Comparison of ENCODE assay signal across 17 cellular contexts in genomic region chr1:31828926-31829690, GRCh38. TPM values are rescaled to one million over a fixed set of nuclear protein-coding genes. Genes with fewer than 3 reads are reported as not detected.
DNase-seq lines count a peak whose midpoint lies in the region; ATAC-seq and TF ChIP-seq lines count a peak whose summit lies in the region.
"Had no signal": no experiment of that assay in that cellular context is flagged by ENCODE, and none has a peak within 500 bp of the region (broad histone marks: within the 10 kb centered on the region; RNA-seq: fewer than 3 reads in every experiment).

No MANE protein-coding gene starts in this region.

- peaks cover 3% of the 10 kb centered on the region; the same call in 1 of the 2 replicates for H3K9me1 ChIP-seq in IMR-90 (ENCODE audit: insufficient read depth, low read length)

- POLR2A ChIA-PET in IMR-90 (lab: Charles Lee; ENCODE audit: unreplicated experiment), result no interaction called here

- H2AK5ac ChIP-seq in IMR-90 (ENCODE audit: low read depth, low read length) (no peak overlapping the region), neuronal stem cell (ENCODE audit: low read depth, low read length) (no peak overlapping the region)

- no peak overlapping the region for H4K8ac ChIP-seq in IMR-90 (ENCODE audit: low read depth in 2 of 2, low read length in 2 of 2)
- H4K8ac ChIP-seq in neuronal stem cell (ENCODE audit: low read depth, low read length), result no peak overlapping the region

- H2BK12ac ChIP-seq in neuronal stem cell (ENCODE audit: low read length), result peak overlapping the region; percentile 34

- H3K4me3 ChIP-seq in BLaER1 (no peak overlapping the region), IMR-90 (ENCODE audit: insufficient read depth, low read depth, low read length) (no peak overlapping the region), colonic mucosa (no peak overlapping the region), neuronal stem cell (ENCODE audit: low read length in 2 of 2) (no peak overlapping the region)
- H3K4me3 ChIP-seq: A549, HAP-1 had no signal

- TF ChIP-seq RAD21 in IMR-90 (IDR thresholded peaks at IDR 0.05; ENCODE audit: low read length), result no peak

- H3K79me1 ChIP-seq in IMR-90 (ENCODE audit: low read depth in 1 of 2, low read length in 2 of 2) (no peaks in the 10 kb centered on the region), neuronal stem cell (ENCODE audit: low read depth, low read length) (no peaks in the 10 kb centered on the region)

- H2BK5ac ChIP-seq in IMR-90 (ENCODE audit: low read depth, low read length, poor library complexity, severe bottlenecking), result no peak overlapping the region
- no peak overlapping the region for H2BK5ac ChIP-seq in neuronal stem cell (ENCODE audit: low read length)

- H2AK9ac ChIP-seq in IMR-90 (replicated peaks; ENCODE audit: low read depth, low read length, poor library complexity), result no peak overlapping the region

- no peak overlapping the region for H3K4ac ChIP-seq in IMR-90 (ENCODE audit: low read depth, low read length)
- peak overlapping the region; percentile 26 for H3K4ac ChIP-seq in neuronal stem cell (ENCODE audit: low read length)

- H2BK120ac ChIP-seq in IMR-90 (ENCODE audit: low read depth, low read length) (no peak overlapping the region), neuronal stem cell (ENCODE audit: low read depth, low read length) (no peak overlapping the region)

- H3K27me3 ChIP-seq in BLaER1 (no peaks in the 10 kb centered on the region), IMR-90 (ENCODE audit: control insufficient read depth, insufficient read depth, low read length) (peaks cover 10% of the 10 kb centered on the region), colonic mucosa (no peaks in the 10 kb centered on the region), neuronal stem cell (ENCODE audit: control insufficient read depth in 3 of 3, insufficient read depth in 3 of 3, low read depth in 1 of 3, low read length in 3 of 3) (peaks cover 0 to 54% (median 0%) of the 10 kb centered on the region in 3 experiments)

- H2AFZ ChIP-seq in IMR-90 (replicated peaks; ENCODE audit: low read length, poor library complexity) (peak overlapping the region; percentile 2), neuronal stem cell (ENCODE audit: low read length) (no peak overlapping the region)

- no peak overlapping the region for H2BK20ac ChIP-seq in IMR-90 (ENCODE audit: low read depth, low read length)

- H4K91ac ChIP-seq in IMR-90 (ENCODE audit: insufficient read depth, low read depth, low read length) (no peak overlapping the region), neuronal stem cell (ENCODE audit: low read depth, low read length, poor library complexity) (no peak overlapping the region)

- H3K27ac ChIP-seq in BLaER1, result peak overlapping the region; percentile 52
- H3K27ac ChIP-seq in IMR-90 (ENCODE audit: insufficient read depth, low read length), result no peak overlapping the region
- no peak overlapping the region for H3K27ac ChIP-seq in colonic mucosa
- H3K27ac ChIP-seq in neuronal stem cell (replicated peaks; ENCODE audit: low read length), result no peak overlapping the region
- H3K27ac ChIP-seq: A549 had no signal

- H3K4me2 ChIP-seq in BLaER1 (peak overlapping the region; percentile 78), IMR-90 (ENCODE audit: low read depth, low read length) (no peak overlapping the region), neuronal stem cell (ENCODE audit: insufficient read depth, low read length, poor library complexity, severe bottlenecking) (no peak overlapping the region)
- H3K4me2 ChIP-seq: A549 had no signal

- TF ChIP-seq POLR2A in IMR-90 (IDR thresholded peaks at IDR 0.05; ENCODE audit: low read depth, low read length), result no peak

- in situ Hi-C loops in IMR-90 (cut with MboI; ENCODE audit: low sequenced_read_pairs), result no loop called here

- no TSS peak for BruUV-seq in IMR-90 (replicated peaks; lab: Mats Ljungman, UMichigan)

- peaks cover 52% of the 10 kb centered on the region for H3K4me1 ChIP-seq in BLaER1
- H3K4me1 ChIP-seq in IMR-90 (ENCODE audit: control insufficient read depth, insufficient read depth, low read length), result peaks cover 7% of the 10 kb centered on the region
- no peaks in the 10 kb centered on the region for H3K4me1 ChIP-seq in colonic mucosa
- H3K4me1 ChIP-seq in neuronal stem cell (ENCODE audit: control insufficient read depth in 2 of 2, insufficient read depth in 1 of 2, low read depth in 1 of 2, low read length in 2 of 2), result peaks cover 0 to 2% of the 10 kb centered on the region in 2 donors
- H3K4me1 ChIP-seq: A549, HAP-1 had no signal

- H2BK15ac ChIP-seq in IMR-90 (ENCODE audit: low read depth, low read length) (no peak overlapping the region), neuronal stem cell (ENCODE audit: low read length) (no peak overlapping the region)

- CTCF ChIA-PET in IMR-90 (lab: Yijun Ruan, JAX), result interaction anchor here (1.4 kb wide), 1 partner anchor 14 kb away, joined by 6 read pairs; the partner anchor contains the start of gene SPOCD1

- H4K20me1 ChIP-seq in BLaER1 (no peaks in the 10 kb centered on the region), IMR-90 (ENCODE audit: insufficient read depth, low read length) (no peaks in the 10 kb centered on the region)

- H3K14ac ChIP-seq in IMR-90 (replicated peaks; ENCODE audit: low read depth, low read length) (no peak overlapping the region), neuronal stem cell (ENCODE audit: low read length) (no peak overlapping the region)

- H3K9me3 ChIP-seq in BLaER1, result no peaks in the 10 kb centered on the region
- no peaks in the 10 kb centered on the region for H3K9me3 ChIP-seq in IMR-90 (ENCODE audit: control insufficient read depth, insufficient read depth, low read length)
- no peaks in the 10 kb centered on the region for H3K9me3 ChIP-seq in colonic mucosa
- no peaks in the 10 kb centered on the region for H3K9me3 ChIP-seq in neuronal stem cell (replicated peaks in 1 of 2; ENCODE audit: control insufficient read depth in 2 of 2, insufficient read depth in 1 of 2, low read depth in 1 of 2, low read length in 2 of 2)
- H3K9me3 ChIP-seq: A549, HAP-1 had no signal

- H4K5ac ChIP-seq in IMR-90 (ENCODE audit: low read depth, low read length), result no peak overlapping the region

- 86% methylated on average over 2 of the region's 15 CpGs; no CpG with 5 or more reads in 1 of the 2 experiments for WGBS in IMR-90 (ENCODE audit: extremely low coverage in 2 of 2, insufficient read length in 1 of 2), 2 experiments
- WGBS in neuronal stem cell (ENCODE audit: extremely low coverage in 2 of 2, insufficient read length in 2 of 2, insufficient replicate concordance in 1 of 2), 2 donors, result no CpG with 5 or more reads among the region's 15 CpGs

- no peak for ATAC-seq in IMR-90 (ENCODE audit: low read depth)
- ATAC-seq in GM18511 (IDR thresholded peaks at IDR 0.05; ENCODE audit: unreplicated experiment), result no peak

- no peaks in the 10 kb centered on the region for H3K36me3 ChIP-seq in BLaER1
- H3K36me3 ChIP-seq in IMR-90 (ENCODE audit: control insufficient read depth, insufficient read depth, low read length), result no peaks in the 10 kb centered on the region
- no peaks in the 10 kb centered on the region for H3K36me3 ChIP-seq in colonic mucosa
- no peaks in the 10 kb centered on the region for H3K36me3 ChIP-seq in neuronal stem cell (replicated peaks in 1 of 2; ENCODE audit: control insufficient read depth in 2 of 2, insufficient read depth in 2 of 2, low read length in 2 of 2)
- H3K36me3 ChIP-seq: HAP-1 had no signal

- TF ChIP-seq CTCF in IMR-90 (conservative IDR thresholded peaks at IDR 0.05; ENCODE audit: low read depth, low read length) (no peak), colonic mucosa (IDR thresholded peaks at IDR 0.05) (no peak)

- H3K18ac ChIP-seq in IMR-90 (ENCODE audit: low read depth, low read length) (no peak overlapping the region), neuronal stem cell (ENCODE audit: low read length) (peak overlapping the region; percentile 32)

- dilution Hi-C loops in IMR-90 (cut with HindIII; ENCODE audit: low sequenced_read_pairs, unreplicated experiment), result no loop called here

- H3K23ac ChIP-seq in IMR-90 (ENCODE audit: low read depth, low read length) (no peak overlapping the region), neuronal stem cell (ENCODE audit: low read depth, low read length, poor library complexity) (peak overlapping the region; percentile 30)

- H3K56ac ChIP-seq in IMR-90 (ENCODE audit: extremely low read depth, insufficient read depth, low read length), result no peak overlapping the region

- intact Hi-C loops in IMR-90 (cut with micrococcal nuclease), result loop anchor here (10.0 kb wide), 1 partner anchor 46 kb away; no protein-coding TSS in a partner anchor
- intact Hi-C loops in colonic mucosa (cut with DNase I), result no loop called here

- DNase-seq in IMR-90 (no peak), colonic mucosa (peak; percentile 4), neuronal stem cell (ENCODE audit: low spot score) (no peak), epidermal melanocyte (ENCODE audit: insufficient read length, low spot score) (no peak), dedifferentiated amniotic fluid mesenchymal stem cell (ENCODE audit: extremely low spot score) (no peak)
- DNase-seq: C1 segment of cervical spinal cord; CD8-positive, alpha-beta memory T cell; DMS79; Karpas-422; NCI-H1436; NCI-H2029; NCI-H2171; NCI-H526 had no signal

- H3K9ac ChIP-seq in BLaER1 (no peak overlapping the region), IMR-90 (ENCODE audit: low read depth, low read length) (no peak overlapping the region), colonic mucosa (ENCODE audit: low read depth in 2 of 2, low read length in 2 of 2) (no peak overlapping the region), neuronal stem cell (ENCODE audit: low read depth, low read length, poor library complexity) (no peak overlapping the region)

TF ChIP-seq in IMR-90, 13 proteins besides CTCF, POLR2A, EP300 and RAD21:
- no peak for TF ChIP-seq NFE2L2 (IDR thresholded peaks at IDR 0.05; ENCODE audit: low read depth, low read length)
TF ChIP-seq in IMR-90: peak in this region for 0.

RNA-seq across cellular contexts. Expression of gene SPOCD1, which starts 13.3 kb away (rescaled TPM):
- total RNA-seq in IMR-90 (2012; rRNA removed) (42.2 and 59.7 TPM in 2 replicates), colonic mucosa (under 1 TPM; 0.45 to 0.59 TPM)
- polyA plus RNA-seq in IMR-90 (2012; rRNA removed), result 132 and 135 TPM in 2 replicates
- 61.6 and 91.4 TPM in 2 replicates for polyA plus RNA-seq in IMR-90 (2012; cell fraction: cytosol; rRNA removed)
- polyA plus RNA-seq in IMR-90 (2012; cell fraction: nucleus; rRNA removed; ENCODE audit: low replicate concordance), result 471 and 772 TPM in 2 replicates
- 1.1 TPM for polyA plus RNA-seq in neuronal stem cell (2013, experiment 1 of 2)
- polyA plus RNA-seq in neuronal stem cell (2013, experiment 2 of 2), result 0.97 TPM
- polyA plus RNA-seq: CD8-positive, alpha-beta memory T cell had no signal

Comparison
In these comparisons a context has a peak if more than half of its experiments do, and no peak if none do; other contexts are left out.
1. RNA of gene SPOCD1, which starts 13.3 kb away (total RNA-seq): 42.2 to 59.7 TPM in IMR-90; 0.45 to 0.59 TPM in colonic mucosa; every median in the first group is over 10 times any median in the second.